Comparison of ENCODE assay signal across 24 cellular contexts in the genomic region with DNA sequence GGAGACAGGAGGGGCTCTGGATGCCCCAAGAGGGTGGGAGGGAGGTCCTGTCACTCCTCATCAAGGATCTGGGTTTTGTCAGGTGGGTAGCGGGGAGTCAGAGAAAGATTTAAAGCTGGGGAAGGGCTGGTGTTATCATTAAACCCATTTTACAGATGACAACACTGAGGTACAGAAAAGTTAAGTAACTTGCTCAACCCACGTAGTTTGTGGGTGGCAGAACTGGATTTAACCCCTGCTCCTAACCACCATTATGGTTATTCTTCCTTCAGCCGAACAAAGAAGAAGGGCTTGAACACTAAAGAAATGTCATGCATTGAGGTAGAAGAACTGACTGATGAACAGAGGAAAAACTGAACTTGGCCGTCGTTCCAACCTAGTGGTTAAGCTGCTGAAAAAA. TPM values are rescaled to one million over a fixed set of nuclear protein-coding genes. Genes with fewer than 3 reads are reported as not detected.
"Had no signal": no experiment of that assay in that cellular context is flagged by ENCODE, and none has a peak within 500 bp of the region (broad histone marks: within the 10 kb centered on the region; RNA-seq: fewer than 3 reads in every experiment).

No MANE protein-coding gene starts in this region.

- H3K36me3 Mint-ChIP-seq: IgD-negative memory B cell had no signal

- H3K4me3 Mint-ChIP-seq: IgD-negative memory B cell had no signal

- H3K4me3 ChIP-seq: MG63, SJSA1, SK-N-MC had no signal

- DNase-seq: KBM-7, MG63, NCI-H1092, NCI-H1105 treated with DMSO at 0.1 percent for 48 hours, NCI-H1417 treated with DMSO at 0.1 percent for 48 hours, NCI-H146, NCI-H1694 treated with DMSO at 0.1 percent for 48 hours, NCI-H1930, NCI-H2081, NCI-H2171, NCI-H226, NCI-H446, NCI-H510A, NCI-H524 treated with DMSO at 0.1 percent for 48 hours, NCI-H774, Right ventricle myocardium superior, RPMI8226, SIG-M5 had no signal

- H3K36me3 ChIP-seq: MG63, SJSA1 had no signal

- H3K9me3 ChIP-seq: SJSA1 had no signal

- H3K27me3 ChIP-seq: MG63 had no signal

- H3K4me1 ChIP-seq: SJSA1 had no signal

- FAIRE-seq: RCC 7860 had no signal

- H3K27ac Mint-ChIP-seq: IgD-negative memory B cell had no signal

- H3K27ac ChIP-seq: SJSA1, SK-N-MC had no signal

- H3K4me1 Mint-ChIP-seq: IgD-negative memory B cell had no signal

RNA-seq across cellular contexts. Expression of gene GALNTL5, which starts 54.4 kb away (rescaled TPM):
- total RNA-seq: HT1080, LHCN-M2, Right ventricle myocardium superior, SJSA1 had no signal
- polyA plus RNA-seq: IgD-negative memory B cell had no signal
